9 cellular contexts compared by ENCODE assay signal in the genomic region with DNA sequence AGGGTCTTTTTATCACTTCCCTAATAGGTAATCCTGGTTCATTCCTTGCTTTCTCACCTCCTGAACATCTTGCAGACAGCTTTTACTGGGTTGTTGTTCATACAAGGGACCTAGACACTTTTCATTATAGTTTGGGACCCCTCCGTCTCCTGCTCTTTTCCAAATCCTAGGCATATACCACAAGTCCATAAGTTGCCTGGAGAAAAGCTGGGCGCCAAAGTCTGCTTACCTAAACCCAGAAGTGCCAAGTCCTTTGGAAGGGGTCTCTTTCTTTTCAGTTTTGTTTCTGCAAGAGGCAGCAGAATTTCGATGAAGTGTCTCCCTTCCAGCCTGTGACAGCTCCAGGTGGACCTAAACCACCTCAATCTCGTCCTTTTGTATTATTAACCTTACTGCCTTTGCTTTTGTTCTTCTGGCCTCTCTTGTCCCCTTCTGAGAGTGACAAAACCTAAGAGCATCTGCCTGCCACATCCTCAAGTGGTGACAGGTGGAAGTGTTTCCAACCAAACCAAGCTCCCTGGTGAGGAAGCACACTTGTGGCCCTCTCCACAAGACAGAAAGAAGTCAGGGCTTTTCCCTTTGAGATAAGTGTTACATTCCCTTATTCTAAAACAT. TPM values are rescaled to one million over a fixed set of nuclear protein-coding genes. Genes with fewer than 3 reads are reported as not detected.
A peak's percentile ranks its signal among the peaks of the same experiment; 100 is the strongest.
DNase-seq lines count a peak whose midpoint lies in the region; ATAC-seq and TF ChIP-seq lines count a peak whose summit lies in the region.
"Had no signal": no experiment of that assay in that cellular context is flagged by ENCODE, and none has a peak within 500 bp of the region (broad histone marks: within the 10 kb centered on the region; RNA-seq: fewer than 3 reads in every experiment).

No MANE protein-coding gene starts in this region.

- ATAC-seq in activated T-cell treated with anti-CD3 and anti-CD28 coated beads, Interleukin-2, amount 50 U/mL, for 72 hours (replicated peaks in 1 of 2), result peak; percentile 42 to 60
- ATAC-seq in activated B cell treated with CpG ODN at 0.5 μM for 24 hours (ENCODE audit: low read depth) (peak; percentile 37), HG03354 (IDR thresholded peaks at IDR 0.05; ENCODE audit: poor library complexity, severe bottlenecking, unreplicated experiment) (no peak), GM21381 (IDR thresholded peaks at IDR 0.05; ENCODE audit: unreplicated experiment) (no peak)

- intact Hi-C loops in activated B cell treated with CpG ODN at 0.5 μM for 24 hours (cut with micrococcal nuclease), result no loop called here

- DNase-seq in activated T-cell treated with anti-CD3 and anti-CD28 coated beads, Interleukin-2, amount 50 U/mL, for 72 hours, result no peak
- no peak for DNase-seq in activated T-cell treated with anti-CD3 and anti-CD28 coated beads, Interleukin-2, amount 50 U/mL, for 1 hour
- DNase-seq in NCI-H146 (lab: John Stamatoyannopoulos, UW) (peak; percentile 55), activated B cell treated with CpG ODN at 0.5 μM for 24 hours (no peak), progenitor cell of endocrine pancreas (ENCODE audit: low spot score, unreplicated experiment) (no peak), cerebellar nuclear complex (lab: John Stamatoyannopoulos, UW) (no peak)
- DNase-seq: thyroid gland had no signal

- H3K4me3 Mint-ChIP-seq in activated T-cell treated with anti-CD3 and anti-CD28 coated beads, Interleukin-2, amount 50 U/mL, for 72 hours, result no peak overlapping the region
- H3K4me3 Mint-ChIP-seq in activated B cell treated with CpG ODN at 0.5 μM for 24 hours (no peak overlapping the region), progenitor cell of endocrine pancreas (ENCODE audit: low read depth) (no peak overlapping the region)

- TF ChIP-seq CTCF in activated B cell treated with CpG ODN at 0.5 μM for 24 hours (IDR thresholded peaks at IDR 0.05) (no peak), progenitor cell of endocrine pancreas (IDR thresholded peaks at IDR 0.05; ENCODE audit: unreplicated experiment) (peak; percentile 15)

- H3K4me1 Mint-ChIP-seq in activated T-cell treated with anti-CD3 and anti-CD28 coated beads, Interleukin-2, amount 50 U/mL, for 72 hours (ENCODE audit: low read depth), result peaks cover 4% of the 10 kb centered on the region
- peaks cover 2% of the 10 kb centered on the region for H3K4me1 Mint-ChIP-seq in activated B cell treated with CpG ODN at 0.5 μM for 24 hours
- no peaks in the 10 kb centered on the region for H3K4me1 Mint-ChIP-seq in progenitor cell of endocrine pancreas (ENCODE audit: low read depth)

- POLR2A ChIA-PET in activated B cell treated with CpG ODN at 0.5 μM for 24 hours (lab: Charles Lee), result interaction anchor here (0.6 kb wide), 1 partner anchor 32 kb away, joined by 3 read pairs; no protein-coding TSS in a partner anchor

- no peak overlapping the region for H3K27ac Mint-ChIP-seq in activated T-cell treated with anti-CD3 and anti-CD28 coated beads, Interleukin-2, amount 50 U/mL, for 72 hours
- H3K27ac Mint-ChIP-seq in activated B cell treated with CpG ODN at 0.5 μM for 24 hours (no peak overlapping the region), progenitor cell of endocrine pancreas (peak overlapping the region; percentile 48)

- H3K9me3 Mint-ChIP-seq in activated T-cell treated with anti-CD3 and anti-CD28 coated beads, Interleukin-2, amount 50 U/mL, for 72 hours, result no peaks in the 10 kb centered on the region
- H3K9me3 Mint-ChIP-seq in activated B cell treated with CpG ODN at 0.5 μM for 24 hours (no peaks in the 10 kb centered on the region), progenitor cell of endocrine pancreas (ENCODE audit: low read depth) (no peaks in the 10 kb centered on the region)

- no peaks in the 10 kb centered on the region for H3K36me3 Mint-ChIP-seq in activated T-cell treated with anti-CD3 and anti-CD28 coated beads, Interleukin-2, amount 50 U/mL, for 72 hours (ENCODE audit: insufficient read depth in 2 of 2)
- H3K36me3 Mint-ChIP-seq in activated B cell treated with CpG ODN at 0.5 μM for 24 hours (ENCODE audit: low read depth) (no peaks in the 10 kb centered on the region), progenitor cell of endocrine pancreas (ENCODE audit: insufficient read depth) (no peaks in the 10 kb centered on the region)

- no peaks in the 10 kb centered on the region for H3K27me3 Mint-ChIP-seq in activated T-cell treated with anti-CD3 and anti-CD28 coated beads, Interleukin-2, amount 50 U/mL, for 72 hours (ENCODE audit: low read depth)
- H3K27me3 Mint-ChIP-seq in activated B cell treated with CpG ODN at 0.5 μM for 24 hours, result no peaks in the 10 kb centered on the region
- no peaks in the 10 kb centered on the region for H3K27me3 Mint-ChIP-seq in progenitor cell of endocrine pancreas

- CTCF ChIA-PET in activated B cell treated with CpG ODN at 0.5 μM for 24 hours (lab: Charles Lee), result interaction anchor here (1.1 kb wide), 1 partner anchor 9 kb away, joined by 3 read pairs; no protein-coding TSS in a partner anchor

RNA-seq across cellular contexts. Expression of gene P2RY6, which starts 19.5 kb away (rescaled TPM):
- total RNA-seq in activated T-cell treated with anti-CD3 and anti-CD28 coated beads, Interleukin-2, amount 50 U/mL, for 72 hours, result not detected
- 0.22 TPM in 1 of 2 replicates, not detected in the other for total RNA-seq in activated B cell treated with CpG ODN at 0.5 μM for 24 hours
- 0.13 and 0.14 TPM in 2 replicates for total RNA-seq in progenitor cell of endocrine pancreas

RNA-seq across cellular contexts. Expression of gene P2RY2, which starts 34.6 kb away (rescaled TPM):
- total RNA-seq in activated T-cell treated with anti-CD3 and anti-CD28 coated beads, Interleukin-2, amount 50 U/mL, for 72 hours, result not detected
- total RNA-seq in activated B cell treated with CpG ODN at 0.5 μM for 24 hours (0.22 and 0.42 TPM in 2 replicates), progenitor cell of endocrine pancreas (0.55 and 0.96 TPM in 2 replicates)

RNA-seq across cellular contexts. Expression of gene ARHGEF17, which starts 55.4 kb away (rescaled TPM):
- under 1 TPM; 0.05 to 0.07 TPM for total RNA-seq in activated T-cell treated with anti-CD3 and anti-CD28 coated beads, Interleukin-2, amount 50 U/mL, for 72 hours
- total RNA-seq in activated B cell treated with CpG ODN at 0.5 μM for 24 hours (0.02 TPM in 1 of 2 replicates, not detected in the other), progenitor cell of endocrine pancreas (71.4 and 77.0 TPM in 2 replicates)

Comparison
In these comparisons a context has a peak if more than half of its experiments do, and no peak if none do; other contexts are left out.
1. ATAC-seq: peak in activated T-cell treated with anti-CD3 and anti-CD28 coated beads, Interleukin-2, amount 50 U/mL, for 72 hours (2 of 2) and activated B cell treated with CpG ODN at 0.5 μM for 24 hours (single experiment); none in HG03354 (single experiment) and GM21381 (single experiment).
2. RNA of gene ARHGEF17, which starts 55.4 kb away (total RNA-seq): 71.4 to 77.0 TPM in progenitor cell of endocrine pancreas; 0.05 to 0.07 TPM in activated T-cell treated with anti-CD3 and anti-CD28 coated beads, Interleukin-2, amount 50 U/mL, for 72 hours and 0.02 TPM in activated B cell treated with CpG ODN at 0.5 μM for 24 hours; every median in the first group is over 10 times any median in the second.